ENCODE assay signal across 1 cellular context in the genomic region with DNA sequence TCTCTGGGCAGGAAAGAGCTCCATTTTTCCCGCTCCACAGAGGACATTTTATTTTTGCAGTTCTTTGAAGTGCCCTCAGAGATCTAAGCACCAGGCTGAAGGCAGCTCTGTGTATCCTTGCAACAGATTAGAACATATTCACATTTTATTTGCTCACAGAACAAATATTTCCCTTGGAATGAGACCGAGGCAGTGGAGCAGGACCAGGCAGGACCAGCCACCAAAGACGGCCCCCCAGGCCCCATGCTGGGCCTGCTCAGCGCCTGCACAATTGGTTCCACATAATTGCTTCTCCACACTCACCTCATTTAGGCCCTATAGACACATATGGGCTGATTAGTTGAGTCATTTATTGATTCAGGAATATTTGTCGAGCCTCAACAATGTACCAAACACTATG.
A peak's percentile ranks its signal among the peaks of the same experiment; 100 is the strongest.
TF ChIP-seq lines count a peak whose summit lies in the region.

No MANE protein-coding gene starts in this region.

TF ChIP-seq in Ishikawa, 13 proteins besides CTCF, POLR2A, EP300 and RAD21 (continued from another document):
- TF ChIP-seq, protein P1, sequence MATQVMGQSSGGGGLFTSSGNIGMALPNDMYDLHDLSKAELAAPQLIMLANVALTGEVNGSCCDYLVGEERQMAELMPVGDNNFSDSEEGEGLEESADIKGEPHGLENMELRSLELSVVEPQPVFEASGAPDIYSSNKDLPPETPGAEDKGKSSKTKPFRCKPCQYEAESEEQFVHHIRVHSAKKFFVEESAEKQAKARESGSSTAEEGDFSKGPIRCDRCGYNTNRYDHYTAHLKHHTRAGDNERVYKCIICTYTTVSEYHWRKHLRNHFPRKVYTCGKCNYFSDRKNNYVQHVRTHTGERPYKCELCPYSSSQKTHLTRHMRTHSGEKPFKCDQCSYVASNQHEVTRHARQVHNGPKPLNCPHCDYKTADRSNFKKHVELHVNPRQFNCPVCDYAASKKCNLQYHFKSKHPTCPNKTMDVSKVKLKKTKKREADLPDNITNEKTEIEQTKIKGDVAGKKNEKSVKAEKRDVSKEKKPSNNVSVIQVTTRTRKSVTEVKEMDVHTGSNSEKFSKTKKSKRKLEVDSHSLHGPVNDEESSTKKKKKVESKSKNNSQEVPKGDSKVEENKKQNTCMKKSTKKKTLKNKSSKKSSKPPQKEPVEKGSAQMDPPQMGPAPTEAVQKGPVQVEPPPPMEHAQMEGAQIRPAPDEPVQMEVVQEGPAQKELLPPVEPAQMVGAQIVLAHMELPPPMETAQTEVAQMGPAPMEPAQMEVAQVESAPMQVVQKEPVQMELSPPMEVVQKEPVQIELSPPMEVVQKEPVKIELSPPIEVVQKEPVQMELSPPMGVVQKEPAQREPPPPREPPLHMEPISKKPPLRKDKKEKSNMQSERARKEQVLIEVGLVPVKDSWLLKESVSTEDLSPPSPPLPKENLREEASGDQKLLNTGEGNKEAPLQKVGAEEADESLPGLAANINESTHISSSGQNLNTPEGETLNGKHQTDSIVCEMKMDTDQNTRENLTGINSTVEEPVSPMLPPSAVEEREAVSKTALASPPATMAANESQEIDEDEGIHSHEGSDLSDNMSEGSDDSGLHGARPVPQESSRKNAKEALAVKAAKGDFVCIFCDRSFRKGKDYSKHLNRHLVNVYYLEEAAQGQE (IDR thresholded peaks at IDR 0.05; ENCODE audit: low read depth) = no peak
- TF ChIP-seq TAF1 (IDR thresholded peaks at IDR 0.05; ENCODE audit: low read depth) = no peak
- TF ChIP-seq CEBPB (IDR thresholded peaks at IDR 0.05) = peak; percentile 47; the same call in 1 of the 2 replicates
- 0 out of 2 replicates have a peak, but pooled peaks have one; percentile 43 for TF ChIP-seq FOXM1 (IDR thresholded peaks at IDR 0.05; ENCODE audit: borderline replicate concordance, low read depth)
- TF ChIP-seq CREB1 (IDR thresholded peaks at IDR 0.05; ENCODE audit: low read depth) = no peak
- TF ChIP-seq EGR1 (IDR thresholded peaks at IDR 0.05) = no peak
- peak; percentile 95 for TF ChIP-seq TCF12 (IDR thresholded peaks at IDR 0.05; ENCODE audit: low read depth)
- TF ChIP-seq ZBTB7A (IDR thresholded peaks at IDR 0.05; ENCODE audit: low read depth) = no peak
